ENCODE assay signal across 11 cellular contexts in the genomic region with DNA sequence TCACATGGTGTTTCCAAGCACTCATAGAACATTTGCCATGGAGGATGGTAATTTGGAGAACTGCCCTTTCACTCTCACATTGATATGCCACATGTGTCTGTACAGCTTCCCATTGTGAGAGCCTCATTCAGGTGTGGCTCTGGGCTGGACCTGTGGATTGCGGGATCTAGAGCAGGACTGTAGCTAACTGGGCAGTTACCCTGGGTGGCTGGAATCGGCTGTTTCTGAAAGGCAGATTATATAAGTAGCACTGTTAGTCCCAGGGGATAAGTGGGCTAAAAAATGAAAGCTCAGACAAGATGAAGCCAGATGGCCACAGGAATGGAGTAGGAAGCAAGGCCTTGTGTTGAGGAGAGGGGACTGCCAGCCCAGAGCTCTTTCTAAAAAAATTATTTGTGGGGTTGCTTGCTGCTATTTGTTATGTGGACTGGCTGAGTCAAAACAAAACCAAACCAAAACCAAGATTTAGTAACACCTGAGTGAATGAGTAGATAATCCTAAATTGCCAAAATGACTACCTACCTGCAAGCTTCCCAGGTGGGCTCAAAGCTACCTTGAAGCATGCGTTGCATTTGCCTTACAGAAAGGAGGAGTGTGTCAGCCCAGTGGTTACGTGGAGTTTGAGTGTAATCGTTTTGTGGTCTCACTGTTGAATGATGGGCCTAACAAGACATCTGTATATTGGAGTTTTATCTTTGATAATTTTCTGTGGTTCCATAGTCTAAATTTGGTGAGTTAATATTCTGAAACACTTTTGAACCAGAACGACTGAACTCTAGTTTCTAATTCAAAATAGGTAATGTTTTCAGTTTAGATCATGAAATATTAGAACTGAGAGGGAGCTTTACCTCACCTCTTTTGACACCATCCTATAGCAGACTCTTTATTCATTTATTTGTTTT. TPM values are rescaled to one million over a fixed set of nuclear protein-coding genes. Genes with fewer than 3 reads are reported as not detected.
DNase-seq lines count a peak whose midpoint lies in the region; ATAC-seq lines count a peak whose summit lies in the region.
"Had no signal": no experiment of that assay in that cellular context is flagged by ENCODE, and none has a peak within 500 bp of the region (broad histone marks: within the 10 kb centered on the region; RNA-seq: fewer than 3 reads in every experiment).

No MANE protein-coding gene starts in this region.

- H4K8ac ChIP-seq in mesenchymal stem cell (ENCODE audit: low read length), result no peak overlapping the region

- WGBS in thymus, result 97% methylated on average over 6 of the region's 6 CpGs
- WGBS in mesenchymal stem cell, result 96% methylated on average over 5 of the region's 6 CpGs

- H2BK12ac ChIP-seq in mesenchymal stem cell (ENCODE audit: low read length in 2 of 2), result no peak overlapping the region

- peak overlapping the region; percentile 74 for H2AFZ ChIP-seq in Karpas-422 (ENCODE audit: low read length)
- no peak overlapping the region for H2AFZ ChIP-seq in mesenchymal stem cell (ENCODE audit: low read depth, low read length)

- no peak overlapping the region for H2BK5ac ChIP-seq in mesenchymal stem cell (ENCODE audit: low read depth, low read length, poor library complexity, severe bottlenecking)

- H3K9me3 ChIP-seq in Karpas-422 (ENCODE audit: low read length), result no peaks in the 10 kb centered on the region
- no peaks in the 10 kb centered on the region for H3K9me3 ChIP-seq in thymus (ENCODE audit: control insufficient read depth)
- peaks cover 3% of the 10 kb centered on the region for H3K9me3 ChIP-seq in mesenchymal stem cell (ENCODE audit: control insufficient read depth, low read length)
- H3K9me3 ChIP-seq: A549 had no signal

- intact Hi-C loops in activated naive CD4-positive, alpha-beta T cell treated with anti-CD3 and anti-CD28 coated beads for 36 hours (cut with micrococcal nuclease), result no loop called here

- H3K9me3 Mint-ChIP-seq in activated naive CD4-positive, alpha-beta T cell treated with anti-CD3 and anti-CD28 coated beads, Interleukin-2, amount 50 U/mL, for 24 hours, result no peaks in the 10 kb centered on the region
- no peaks in the 10 kb centered on the region for H3K9me3 Mint-ChIP-seq in activated naive CD4-positive, alpha-beta T cell treated with anti-CD3 and anti-CD28 coated beads for 36 hours

- no peak overlapping the region for H3K14ac ChIP-seq in mesenchymal stem cell (ENCODE audit: low read length in 2 of 2)

- peak overlapping the region; percentile 30 for H3K27ac Mint-ChIP-seq in activated naive CD4-positive, alpha-beta T cell treated with anti-CD3 and anti-CD28 coated beads, Interleukin-2, amount 50 U/mL, for 24 hours
- no peak overlapping the region for H3K27ac Mint-ChIP-seq in activated naive CD4-positive, alpha-beta T cell treated with anti-CD3 and anti-CD28 coated beads for 36 hours

- no peaks in the 10 kb centered on the region for H3K9me2 ChIP-seq in Karpas-422 (replicated peaks; ENCODE audit: insufficient read depth, low read length)

- peaks cover 6% of the 10 kb centered on the region for H3K79me1 ChIP-seq in mesenchymal stem cell (replicated peaks; ENCODE audit: low read length, poor library complexity, severe bottlenecking)

- H3K79me2 ChIP-seq in Karpas-422 (ENCODE audit: low read length), result peaks cover 5% of the 10 kb centered on the region; the same call in 1 of the 2 replicates

- H3K4me3 ChIP-seq in Karpas-422 (ENCODE audit: low read length) (no peak overlapping the region), thymus (ENCODE audit: low read length) (no peak overlapping the region), mesenchymal stem cell (ENCODE audit: insufficient read depth in 1 of 2, low read depth in 1 of 2, low read length in 2 of 2) (no peak overlapping the region)
- H3K4me3 ChIP-seq: A549 had no signal

- no peak overlapping the region for H2BK15ac ChIP-seq in mesenchymal stem cell (ENCODE audit: low read depth, poor library complexity, severe bottlenecking)

- peaks cover 10% of the 10 kb centered on the region for H3K4me1 Mint-ChIP-seq in activated naive CD4-positive, alpha-beta T cell treated with anti-CD3 and anti-CD28 coated beads, Interleukin-2, amount 50 U/mL, for 24 hours
- peaks cover 13% of the 10 kb centered on the region for H3K4me1 Mint-ChIP-seq in activated naive CD4-positive, alpha-beta T cell treated with anti-CD3 and anti-CD28 coated beads for 36 hours (ENCODE audit: low read depth)

- H3K4me2 ChIP-seq in Karpas-422 (ENCODE audit: low read depth, low read length, poor library complexity, severe bottlenecking) (peak overlapping the region; percentile 18), mesenchymal stem cell (ENCODE audit: low read length, poor library complexity, severe bottlenecking) (no peak overlapping the region)
- H3K4me2 ChIP-seq: A549 had no signal

- no peak overlapping the region for H3K9ac ChIP-seq in Karpas-422 (ENCODE audit: low read length)
- no peak overlapping the region for H3K9ac ChIP-seq in mesenchymal stem cell (ENCODE audit: low read length)

- H3K4me1 ChIP-seq in Karpas-422 (ENCODE audit: low read length), result peaks cover 13% of the 10 kb centered on the region
- H3K4me1 ChIP-seq in thymus (ENCODE audit: control insufficient read depth, insufficient read depth, low read length), result no peaks in the 10 kb centered on the region
- H3K4me1 ChIP-seq in mesenchymal stem cell (ENCODE audit: control insufficient read depth, insufficient read depth, low read depth, low read length), result peaks cover 1% of the 10 kb centered on the region
- H3K4me1 ChIP-seq: A549 had no signal

- H2AK5ac ChIP-seq in mesenchymal stem cell (ENCODE audit: low read length, severe bottlenecking), result no peak overlapping the region

- no peak overlapping the region for H3K18ac ChIP-seq in mesenchymal stem cell (ENCODE audit: low read depth in 1 of 2, low read length in 2 of 2)

- H3K4me3 Mint-ChIP-seq in activated naive CD4-positive, alpha-beta T cell treated with anti-CD3 and anti-CD28 coated beads, Interleukin-2, amount 50 U/mL, for 24 hours, result no peak overlapping the region
- no peak overlapping the region for H3K4me3 Mint-ChIP-seq in activated naive CD4-positive, alpha-beta T cell treated with anti-CD3 and anti-CD28 coated beads for 36 hours

- no peak overlapping the region for H3K27ac ChIP-seq in Karpas-422 (ENCODE audit: low read length)
- H3K27ac ChIP-seq in thymus (ENCODE audit: low read depth), result peak overlapping the region; percentile 46
- H3K27ac ChIP-seq in mesenchymal stem cell (ENCODE audit: low read length, poor library complexity, severe bottlenecking), result no peak overlapping the region
- H3K27ac ChIP-seq: A549 had no signal

- H3K36me3 ChIP-seq in Karpas-422 (ENCODE audit: insufficient read depth, low read length) (no peaks in the 10 kb centered on the region), thymus (ENCODE audit: control insufficient read depth, insufficient read depth) (peaks cover 4% of the 10 kb centered on the region), mesenchymal stem cell (ENCODE audit: control insufficient read depth in 1 of 2, insufficient read depth in 2 of 2, low read depth in 1 of 2, low read length in 2 of 2) (peaks cover 8 to 64% of the 10 kb centered on the region in 2 experiments)

- DNase-seq in activated naive CD4-positive, alpha-beta T cell treated with Interleukin-2 at 50 U/mL for 16 hours, result no peak
- no peak for DNase-seq in Karpas-422
- DNase-seq in NCI-H1436 (lab: John Stamatoyannopoulos, UW), result no peak
- no peak for DNase-seq in activated naive CD4-positive, alpha-beta T cell treated with anti-CD3 and anti-CD28 coated beads for 36 hours
- no peak for DNase-seq in mesenchymal stem cell
- DNase-seq: activated T-cell treated with anti-CD3 and anti-CD28 coated beads for 4 hours, erythroblast had no signal

- H3K23ac ChIP-seq in mesenchymal stem cell (ENCODE audit: low read length in 2 of 2), result no peak overlapping the region

- no peak overlapping the region for H4K91ac ChIP-seq in mesenchymal stem cell (ENCODE audit: low read length)

- H3K27me3 ChIP-seq in Karpas-422 (ENCODE audit: low read length) (no peaks in the 10 kb centered on the region), thymus (ENCODE audit: control insufficient read depth, insufficient read depth) (no peaks in the 10 kb centered on the region), mesenchymal stem cell (ENCODE audit: control insufficient read depth in 1 of 2, insufficient read depth in 1 of 2, low read length in 2 of 2) (no peaks in the 10 kb centered on the region)

- H2BK120ac ChIP-seq in mesenchymal stem cell (ENCODE audit: low read depth, low read length), result no peak overlapping the region

- peak; percentile 65 for ATAC-seq in HG02623 (IDR thresholded peaks at IDR 0.05; ENCODE audit: unreplicated experiment)
- ATAC-seq: A549 had no signal

- H3K4ac ChIP-seq in mesenchymal stem cell (ENCODE audit: low read depth in 1 of 2, low read length in 2 of 2), result no peak overlapping the region

- no peaks in the 10 kb centered on the region for H4K20me1 ChIP-seq in Karpas-422 (ENCODE audit: insufficient read depth, low read depth, low read length)

- CTCF ChIA-PET in activated naive CD4-positive, alpha-beta T cell treated with anti-CD3 and anti-CD28 coated beads for 36 hours (lab: Charles Lee), result interaction anchor here (0.5 kb wide), 1 partner anchor 398 kb away, joined by 3 read pairs; no protein-coding TSS in a partner anchor

- H3K27me3 Mint-ChIP-seq in activated naive CD4-positive, alpha-beta T cell treated with anti-CD3 and anti-CD28 coated beads, Interleukin-2, amount 50 U/mL, for 24 hours, result no peaks in the 10 kb centered on the region
- H3K27me3 Mint-ChIP-seq in activated naive CD4-positive, alpha-beta T cell treated with anti-CD3 and anti-CD28 coated beads for 36 hours (ENCODE audit: low read depth), result no peaks in the 10 kb centered on the region

- H3K36me3 Mint-ChIP-seq in activated naive CD4-positive, alpha-beta T cell treated with anti-CD3 and anti-CD28 coated beads, Interleukin-2, amount 50 U/mL, for 24 hours, result peaks cover 7% of the 10 kb centered on the region
- peaks cover 11% of the 10 kb centered on the region for H3K36me3 Mint-ChIP-seq in activated naive CD4-positive, alpha-beta T cell treated with anti-CD3 and anti-CD28 coated beads for 36 hours (ENCODE audit: low read depth)

RNA-seq across cellular contexts. Expression of gene SDCCAG8, which starts 58.0 kb away (rescaled TPM):
- 36.6 and 41.0 TPM in 2 replicates for total RNA-seq in Karpas-422 (2014; rRNA removed; shearing (Covaris generic); ENCODE audit: low replicate concordance)
- 44.2 TPM for polyA plus RNA-seq in thymus
- total RNA-seq in activated naive CD4-positive, alpha-beta T cell treated with anti-CD3 and anti-CD28 coated beads for 36 hours, result 10 to 100 TPM; 24.5 to 29.9 TPM
- polyA plus RNA-seq in mesenchymal stem cell (2013, experiment 1 of 2), result 36.2 TPM
- polyA plus RNA-seq in mesenchymal stem cell (2013, experiment 2 of 2), result 35.7 TPM

RNA-seq across cellular contexts. Expression of gene CEP170, which starts 58.8 kb away (rescaled TPM):
- total RNA-seq in Karpas-422 (2014; rRNA removed; shearing (Covaris generic); ENCODE audit: low replicate concordance), result 87.3 and 124 TPM in 2 replicates
- 40.8 TPM for polyA plus RNA-seq in thymus
- total RNA-seq in activated naive CD4-positive, alpha-beta T cell treated with anti-CD3 and anti-CD28 coated beads for 36 hours, result 10 to 100 TPM; 52.9 to 53.0 TPM
- polyA plus RNA-seq in mesenchymal stem cell (2013, experiment 1 of 2), result 67.0 TPM
- polyA plus RNA-seq in mesenchymal stem cell (2013, experiment 2 of 2), result 67.2 TPM
